In genomic region chr2:23824777-23825212, GRCh38 we compare ENCODE assay signal across 8 cellular contexts.
A peak's percentile ranks its signal among the peaks of the same experiment; 100 is the strongest.
DNase-seq lines count a peak whose midpoint lies in the region; ATAC-seq, FAIRE-seq and TF ChIP-seq lines count a peak whose summit lies in the region.

No MANE protein-coding gene starts in this region.

- no peak for TF ChIP-seq POLR2A in K562 (conservative IDR thresholded peaks at IDR 0.05)
- no peak for TF ChIP-seq POLR2A in tibial nerve (IDR thresholded peaks at IDR 0.05)

- H3K4me3 ChIP-seq in K562 (no peak overlapping the region), tibial nerve (no peak overlapping the region)

- TF ChIP-seq CTCF in natural killer cell (IDR thresholded peaks at IDR 0.05) (peak; percentile 81), K562 (IDR thresholded peaks at IDR 0.05 in 2 of 3, conservative IDR thresholded peaks at IDR 0.05 in 1 of 3; ENCODE audit: insufficient read depth in 2 of 3, low read depth in 1 of 3, low read length in 3 of 3) (peak; percentile 54 to 80 (median 71); a peak in 5 of 6 replicates), tibial nerve (IDR thresholded peaks at IDR 0.05) (peak; percentile 59 to 67 (median 59))

- no peaks in the 10 kb centered on the region for H4K20me1 ChIP-seq in K562 (replicated peaks; ENCODE audit: control insufficient read depth, insufficient read depth, low read length)

- TF ChIP-seq RAD21 in K562 (CRISPR knock-in tag; conservative IDR thresholded peaks at IDR 0.05 in 1 of 2, IDR thresholded peaks at IDR 0.05 in 1 of 2): peak; percentile 46 to 66

- H3K9me3 Mint-ChIP-seq in natural killer cell: no peaks in the 10 kb centered on the region
- no peaks in the 10 kb centered on the region for H3K9me3 Mint-ChIP-seq in natural killer cell treated with Interleukin-12 subunit alpha and Interleukin-12 subunit beta and Interleukin-15 and Interleukin-18, amount 100 ng/mL, for 72 hours

- H3K79me2 ChIP-seq in K562 (ENCODE audit: control insufficient read depth, insufficient read depth, low read length): no peaks in the 10 kb centered on the region

- H3K27ac ChIP-seq in K562 (ENCODE audit: extremely low read depth, low read depth, low read length) (no peak overlapping the region), tibial nerve (peak overlapping the region in 1 of 4 donors; percentile 17)

- TF ChIP-seq EP300 in K562 (IDR thresholded peaks at IDR 0.05; ENCODE audit: low read length) (no peak), tibial nerve (IDR thresholded peaks at IDR 0.05) (no peak)

- no peaks in the 10 kb centered on the region for H3K27me3 Mint-ChIP-seq in natural killer cell (ENCODE audit: low read depth in 2 of 2)
- H3K27me3 Mint-ChIP-seq in natural killer cell treated with Interleukin-12 subunit alpha and Interleukin-12 subunit beta and Interleukin-15 and Interleukin-18, amount 100 ng/mL, for 72 hours: no peaks in the 10 kb centered on the region

- peak; percentile 68 for FAIRE-seq in K562 (lab: Jason Lieb, UNC)

- POLR2A ChIA-PET in K562 (lab: Yijun Ruan, JAX): interaction anchor here (0.8 to 1.0 kb wide), 4 partner anchors 9 to 168 kb away, joined by 3 to 4 read pairs (median 4); partner anchors contain the start of gene ATAD2B

- H3K4me1 ChIP-seq in K562 (replicated peaks in 1 of 2; ENCODE audit: control insufficient read depth in 2 of 2, insufficient read depth in 2 of 2, low read length in 2 of 2): no peaks in the 10 kb centered on the region
- H3K4me1 ChIP-seq in tibial nerve: peaks cover 0 to 20% (median 0%) of the 10 kb centered on the region in 4 donors

- DNase-seq in natural killer cell (no peak), NCI-H748 treated with DMSO at 0.1 percent for 48 hours (lab: John Stamatoyannopoulos, UW) (peak; percentile 55), K562 (ENCODE audit: extremely low read depth in 1 of 4, low spot score in 3 of 4) (peak; percentile 23 to 62 (median 34)), kidney glomerular epithelial cell (lab: John Stamatoyannopoulos, UW) (peak; percentile 70), tibial nerve (ENCODE audit: low spot score in 2 of 2) (peak in 1 of 2 donors; percentile 84)
- no peak for DNase-seq in natural killer cell treated with Interleukin-12 subunit alpha and Interleukin-12 subunit beta and Interleukin-15 and Interleukin-18, amount 100 ng/mL, for 72 hours (ENCODE audit: low spot score)

- in situ Hi-C loops in K562 (cut with MboI): no loop called here

- intact Hi-C loops in natural killer cell (cut with micrococcal nuclease) (loop anchor here (1.0 to 5.0 kb wide), 3 partner anchors 260 to 558 kb away; partner anchors contain the start of gene TP53I3), K562 (cut with micrococcal nuclease) (loop anchor here (2.0 to 10.0 kb wide), 5 partner anchors 103 to 560 kb away; partner anchors contain the start of genes ATAD2B, MFSD2B and TP53I3)

- H2AFZ ChIP-seq in K562 (ENCODE audit: low read depth, low read length): no peak overlapping the region

- H3K27ac Mint-ChIP-seq in natural killer cell: peak overlapping the region in 1 of 2 donors; percentile 11
- H3K27ac Mint-ChIP-seq in natural killer cell treated with Interleukin-12 subunit alpha and Interleukin-12 subunit beta and Interleukin-15 and Interleukin-18, amount 100 ng/mL, for 72 hours: no peak overlapping the region

- no TSS peak for BruUV-seq in K562 (replicated peaks; lab: Mats Ljungman, UMichigan)

- no peaks in the 10 kb centered on the region for H3K27me3 ChIP-seq in K562 (ENCODE audit: control insufficient read depth in 2 of 2, insufficient read depth in 2 of 2, low read length in 2 of 2)
- H3K27me3 ChIP-seq in tibial nerve: no peaks in the 10 kb centered on the region

- H3K36me3 Mint-ChIP-seq in natural killer cell: no peaks in the 10 kb centered on the region
- H3K36me3 Mint-ChIP-seq in natural killer cell treated with Interleukin-12 subunit alpha and Interleukin-12 subunit beta and Interleukin-15 and Interleukin-18, amount 100 ng/mL, for 72 hours: no peaks in the 10 kb centered on the region

- no peak overlapping the region for H3K4me3 Mint-ChIP-seq in natural killer cell
- H3K4me3 Mint-ChIP-seq in natural killer cell treated with Interleukin-12 subunit alpha and Interleukin-12 subunit beta and Interleukin-15 and Interleukin-18, amount 100 ng/mL, for 72 hours: no peak overlapping the region

- ATAC-seq in natural killer cell (peak; percentile 70 to 81 (median 71)), HG02798 (IDR thresholded peaks at IDR 0.05; ENCODE audit: poor library complexity, unreplicated experiment) (peak; percentile 57), K562 (peak; percentile 86), HG02623 (IDR thresholded peaks at IDR 0.05; ENCODE audit: unreplicated experiment) (no peak)
- no peak for ATAC-seq in natural killer cell treated with Interleukin-12 subunit alpha and Interleukin-12 subunit beta and Interleukin-15 and Interleukin-18, amount 100 ng/mL, for 72 hours

- H3K4me1 Mint-ChIP-seq in natural killer cell: no peaks in the 10 kb centered on the region
- H3K4me1 Mint-ChIP-seq in natural killer cell treated with Interleukin-12 subunit alpha and Interleukin-12 subunit beta and Interleukin-15 and Interleukin-18, amount 100 ng/mL, for 72 hours (ENCODE audit: low read depth in 2 of 2): no peaks in the 10 kb centered on the region

- CTCF ChIA-PET in K562 (lab: Yijun Ruan, JAX; ENCODE audit: low intra/inter-chr PET ratio): interaction anchor here (1.5 kb wide), 1 partner anchor 102 kb away, joined by 3 read pairs; the partner anchor contains the start of gene ATAD2B

- H3K36me3 ChIP-seq in K562 (ENCODE audit: control insufficient read depth, insufficient read depth, low read length) (peaks cover 20% of the 10 kb centered on the region; the same call in 2 of the 3 replicates), tibial nerve (peaks cover 0 to 16% (median 0%) of the 10 kb centered on the region in 3 donors)

- H3K9me3 ChIP-seq in K562 (replicated peaks; ENCODE audit: control insufficient read depth, insufficient read depth, low read depth, low read length) (no peaks in the 10 kb centered on the region), tibial nerve (no peaks in the 10 kb centered on the region)

- no peak overlapping the region for H3K9ac ChIP-seq in K562 (ENCODE audit: insufficient read depth in 1 of 2, low read depth in 2 of 2, low read length in 2 of 2)

- WGBS in K562 (ENCODE audit: insufficient coverage, low coverage, missing lambda C conversion rate): 16% methylated on average over 2 of the region's 2 CpGs
- 9 to 16% methylated on average over 2 of the region's 2 CpGs for WGBS in tibial nerve, 2 donors

- H3K9me1 ChIP-seq in K562 (ENCODE audit: control insufficient read depth, insufficient read depth, low read length): no peaks in the 10 kb centered on the region

- no peak overlapping the region for H3K4me2 ChIP-seq in K562 (ENCODE audit: insufficient read depth, low read length)

TF ChIP-seq in K562, 482 proteins besides CTCF, POLR2A, EP300 and RAD21:
- TF ChIP-seq EWSR1 (IDR thresholded peaks at IDR 0.05; ENCODE audit: borderline replicate concordance, low read depth, partially characterized antibody) (peak; percentile 2), ELK1 (CRISPR knock-in tag; IDR thresholded peaks at IDR 0.05) (no peak), SMC3 (conservative IDR thresholded peaks at IDR 0.05; ENCODE audit: insufficient read depth, low read depth, low read length) (peak; percentile 46; the same call in 1 of the 2 replicates), CREBBP (IDR thresholded peaks at IDR 0.05; ENCODE audit: low read depth, low read length) (no peak), ARID3A (IDR thresholded peaks at IDR 0.05; ENCODE audit: borderline replicate concordance, low read depth, low read length) (peak; percentile 91; the same call in 1 of the 2 replicates), SMARCA5 (IDR thresholded peaks at IDR 0.05) (0 out of 2 replicates have a peak, but pooled peaks have one; percentile 16)

Comparison
In these comparisons a context has a peak if more than half of its experiments do, and no peak if none do; other contexts are left out.
1. ATAC-seq: peak in natural killer cell (3 of 3), HG02798 (single experiment) and K562 (single experiment); none in natural killer cell treated with Interleukin-12 subunit alpha and Interleukin-12 subunit beta and Interleukin-15 and Interleukin-18, amount 100 ng/mL, for 72 hours (0 of 2) and HG02623 (single experiment).
2. DNase-seq: peak in NCI-H748 treated with DMSO at 0.1 percent for 48 hours (single experiment), K562 (4 of 4) and kidney glomerular epithelial cell (single experiment); none in natural killer cell (single experiment) and natural killer cell treated with Interleukin-12 subunit alpha and Interleukin-12 subunit beta and Interleukin-15 and Interleukin-18, amount 100 ng/mL, for 72 hours (single experiment).
3. Peak in every context shown above with its lines, with median percentiles within 50 percentile points of each other: CTCF ChIP-seq.